ENCODE assay signal across 1 cellular context in genomic region chr4:1130318-1131186, GRCh38.
TF ChIP-seq lines count a peak whose summit lies in the region.

No MANE protein-coding gene starts in this region.

TF ChIP-seq in HepG2, 621 proteins besides CTCF, POLR2A, EP300 and RAD21 (continued from another document):
- TF ChIP-seq, protein P1, sequence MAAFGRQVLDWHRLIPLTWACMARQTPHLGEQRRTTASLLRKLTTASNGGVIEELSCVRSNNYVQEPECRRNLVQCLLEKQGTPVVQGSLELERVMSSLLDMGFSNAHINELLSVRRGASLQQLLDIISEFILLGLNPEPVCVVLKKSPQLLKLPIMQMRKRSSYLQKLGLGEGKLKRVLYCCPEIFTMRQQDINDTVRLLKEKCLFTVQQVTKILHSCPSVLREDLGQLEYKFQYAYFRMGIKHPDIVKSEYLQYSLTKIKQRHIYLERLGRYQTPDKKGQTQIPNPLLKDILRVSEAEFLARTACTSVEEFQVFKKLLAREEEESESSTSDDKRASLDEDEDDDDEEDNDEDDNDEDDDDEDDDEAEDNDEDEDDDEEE (CRISPR knock-in tag; IDR thresholded peaks at IDR 0.05) = no peak
- TF ChIP-seq ZNF552 (CRISPR knock-in tag; IDR thresholded peaks at IDR 0.05; ENCODE audit: borderline replicate concordance) (no peak), ZNF142 (CRISPR knock-in tag; IDR thresholded peaks at IDR 0.05) (peak; percentile 37; the same call in 1 of the 2 replicates), PBX3 (CRISPR knock-in tag; IDR thresholded peaks at IDR 0.05; ENCODE audit: borderline replicate concordance) (no peak), ETV6 (CRISPR knock-in tag; conservative IDR thresholded peaks at IDR 0.05) (no peak), ZNF543 (CRISPR knock-in tag; IDR thresholded peaks at IDR 0.05) (no peak), MAZ (IDR thresholded peaks at IDR 0.05; ENCODE audit: borderline replicate concordance, low read depth, low read length) (no peak; the same call in 1 of the 2 replicates), MAZ (CRISPR knock-in tag; IDR thresholded peaks at IDR 0.05; ENCODE audit: low read depth) (peak; percentile 51; the same call in 1 of the 2 replicates), ZNF382 (CRISPR knock-in tag; IDR thresholded peaks at IDR 0.05; ENCODE audit: borderline replicate concordance) (no peak), ZNF782 (CRISPR knock-in tag; IDR thresholded peaks at IDR 0.05; ENCODE audit: borderline replicate concordance) (no peak), KDM3A (CRISPR knock-in tag; IDR thresholded peaks at IDR 0.05; ENCODE audit: low read depth) (no peak)
TF ChIP-seq in HepG2: peak in this region for 21.
